ENCODE assay signal across 8 cellular contexts in genomic region chr12:754238-754816, GRCh38. TPM values are rescaled to one million over a fixed set of nuclear protein-coding genes. Genes with fewer than 3 reads are reported as not detected.
DNase-seq lines count a peak whose midpoint lies in the region; ATAC-seq lines count a peak whose summit lies in the region.

No MANE protein-coding gene starts in this region.

- ATAC-seq in CD4-positive, CD25-positive, alpha-beta regulatory T cell (ENCODE audit: low read depth in 2 of 2), result no peak
- ATAC-seq in GM21390 (IDR thresholded peaks at IDR 0.05; ENCODE audit: unreplicated experiment), result no peak

- H3K4me3 Mint-ChIP-seq in CD4-positive, CD25-positive, alpha-beta regulatory T cell, result peak overlapping the region; percentile 96 to 99 (median 97)
- peak overlapping the region; percentile 95 for H3K4me3 Mint-ChIP-seq in activated naive CD8-positive, alpha-beta T cell treated with anti-CD3 and anti-CD28 coated beads for 36 hours

- H3K27me3 ChIP-seq in CD4-positive, CD25-positive, alpha-beta regulatory T cell (ENCODE audit: control insufficient read depth, insufficient read depth, low read length), result no peaks in the 10 kb centered on the region
- H3K27me3 ChIP-seq in HUES48 (ENCODE audit: control insufficient read depth, insufficient read depth, low read length), result no peaks in the 10 kb centered on the region
- H3K27me3 ChIP-seq in iPS-15b (ENCODE audit: control insufficient read depth, insufficient read depth, low read length), result no peaks in the 10 kb centered on the region

- no peaks in the 10 kb centered on the region for H3K9me3 ChIP-seq in CD4-positive, CD25-positive, alpha-beta regulatory T cell (ENCODE audit: control insufficient read depth in 2 of 2, low read length in 2 of 2)
- no peaks in the 10 kb centered on the region for H3K9me3 ChIP-seq in HUES48 (ENCODE audit: control insufficient read depth, insufficient read depth, low read length)
- no peaks in the 10 kb centered on the region for H3K9me3 ChIP-seq in iPS-15b (ENCODE audit: control insufficient read depth, insufficient read depth, low read length)

- no peaks in the 10 kb centered on the region for H3K36me3 ChIP-seq in CD4-positive, CD25-positive, alpha-beta regulatory T cell (ENCODE audit: control insufficient read depth, insufficient read depth, low read length)
- H3K36me3 ChIP-seq in HUES48 (ENCODE audit: control insufficient read depth, insufficient read depth, low read length) (no peaks in the 10 kb centered on the region; the same call in 1 of the 2 replicates), iPS-15b (ENCODE audit: control insufficient read depth, insufficient read depth, low read length) (peaks cover 2% of the 10 kb centered on the region)

- peak overlapping the region; percentile 89 to 96 (median 96) for H3K27ac Mint-ChIP-seq in CD4-positive, CD25-positive, alpha-beta regulatory T cell
- H3K27ac Mint-ChIP-seq in activated naive CD8-positive, alpha-beta T cell treated with anti-CD3 and anti-CD28 coated beads for 36 hours, result peak overlapping the region; percentile 93

- H3K9me3 Mint-ChIP-seq in CD4-positive, CD25-positive, alpha-beta regulatory T cell, result no peaks in the 10 kb centered on the region
- H3K9me3 Mint-ChIP-seq in activated naive CD8-positive, alpha-beta T cell treated with anti-CD3 and anti-CD28 coated beads for 36 hours, result no peaks in the 10 kb centered on the region

- H3K36me3 Mint-ChIP-seq in CD4-positive, CD25-positive, alpha-beta regulatory T cell, result no peaks in the 10 kb centered on the region
- peaks cover 40% of the 10 kb centered on the region for H3K36me3 Mint-ChIP-seq in activated naive CD8-positive, alpha-beta T cell treated with anti-CD3 and anti-CD28 coated beads for 36 hours

- no peak for DNase-seq in CD4-positive, CD25-positive, alpha-beta regulatory T cell
- no peak for DNase-seq in activated naive CD8-positive, alpha-beta T cell treated with anti-CD3 and anti-CD28 coated beads for 36 hours
- DNase-seq in NCI-H2081 treated with DMSO at 0.1 percent for 48 hours (lab: John Stamatoyannopoulos, UW) (no peak), NCI-H1694 treated with DMSO at 0.1 percent for 48 hours (lab: John Stamatoyannopoulos, UW) (no peak)

- H3K27ac ChIP-seq in CD4-positive, CD25-positive, alpha-beta regulatory T cell (ENCODE audit: insufficient read depth, low read length, poor library complexity, severe bottlenecking), result peak overlapping the region; percentile 95
- no peak overlapping the region for H3K27ac ChIP-seq in HUES48 (ENCODE audit: low read depth, low read length)
- peak overlapping the region in 20 of 21 experiments; percentile 91 to 99 (median 98) for H3K27ac ChIP-seq in skin epidermis

- H3K4me3 ChIP-seq in CD4-positive, CD25-positive, alpha-beta regulatory T cell (ENCODE audit: low read depth, low read length), result peak overlapping the region; percentile 95
- peak overlapping the region; percentile 78 for H3K4me3 ChIP-seq in HUES48 (ENCODE audit: low read depth, low read length)
- peak overlapping the region; percentile 90 for H3K4me3 ChIP-seq in iPS-15b (ENCODE audit: low read depth, low read length)
- H3K4me3 ChIP-seq in skin epidermis, result peak overlapping the region; percentile 57 to 91 (median 90)

- H3K4me1 ChIP-seq in CD4-positive, CD25-positive, alpha-beta regulatory T cell (ENCODE audit: control insufficient read depth, insufficient read depth, low read length, poor library complexity, severe bottlenecking), result peaks cover 42% of the 10 kb centered on the region
- H3K4me1 ChIP-seq in HUES48 (ENCODE audit: control insufficient read depth, insufficient read depth, low read length), result peaks cover 25% of the 10 kb centered on the region
- peaks cover 3% of the 10 kb centered on the region for H3K4me1 ChIP-seq in iPS-15b (ENCODE audit: control insufficient read depth, insufficient read depth, low read length)

- H3K27me3 Mint-ChIP-seq in CD4-positive, CD25-positive, alpha-beta regulatory T cell, result no peaks in the 10 kb centered on the region
- H3K27me3 Mint-ChIP-seq in activated naive CD8-positive, alpha-beta T cell treated with anti-CD3 and anti-CD28 coated beads for 36 hours, result no peaks in the 10 kb centered on the region

- H3K9ac ChIP-seq in HUES48 (ENCODE audit: low read depth, low read length) (no peak overlapping the region), iPS-15b (ENCODE audit: low read depth, low read length) (peak overlapping the region; percentile 70)

- peaks cover 18 to 47% (median 24%) of the 10 kb centered on the region in 4 donors for H3K4me1 Mint-ChIP-seq in CD4-positive, CD25-positive, alpha-beta regulatory T cell
- H3K4me1 Mint-ChIP-seq in activated naive CD8-positive, alpha-beta T cell treated with anti-CD3 and anti-CD28 coated beads for 36 hours, result peaks cover 33% of the 10 kb centered on the region

RNA-seq across cellular contexts. Expression of gene WNK1, which starts 1.9 kb away (rescaled TPM):
- total RNA-seq in CD4-positive, CD25-positive, alpha-beta regulatory T cell, result 360 TPM
- polyA plus RNA-seq in CD4-positive, CD25-positive, alpha-beta regulatory T cell, result 10 to 100 TPM; 22.1 to 34.6 (median 28.1) TPM
- 100 to 1,000 TPM; 117 to 118 TPM for total RNA-seq in activated naive CD8-positive, alpha-beta T cell treated with anti-CD3 and anti-CD28 coated beads for 36 hours
